ENCODE assay signal across 5 cellular contexts in the genomic region with DNA sequence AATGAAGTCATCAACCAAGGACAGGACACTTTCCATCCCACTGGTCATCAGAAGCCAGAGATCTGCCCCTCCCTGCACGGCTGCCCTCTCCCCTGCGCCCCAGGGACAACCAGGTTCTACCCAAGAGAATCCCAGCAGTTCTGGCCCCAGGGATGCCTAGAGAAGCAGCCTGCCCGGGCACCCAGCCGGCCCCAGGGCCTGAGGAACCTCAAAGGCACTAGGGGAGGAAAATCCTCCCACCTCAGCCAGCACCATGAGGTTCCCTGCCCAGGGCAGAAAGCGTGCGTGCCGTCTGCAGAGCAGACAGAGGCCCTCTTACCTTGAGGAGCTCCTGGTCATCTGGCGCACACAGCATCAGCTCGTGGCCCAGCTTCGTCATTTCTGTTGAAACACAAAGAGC. TPM values are rescaled to one million over a fixed set of nuclear protein-coding genes. Genes with fewer than 3 reads are reported as not detected.
"Had no signal": no experiment of that assay in that cellular context is flagged by ENCODE, and none has a peak within 500 bp of the region (broad histone marks: within the 10 kb centered on the region; RNA-seq: fewer than 3 reads in every experiment).

No MANE protein-coding gene starts in this region.

- DNase-seq: H9, HCEC 1CT, IMR-90 had no signal

- H3K4me3 ChIP-seq: GM23338 had no signal

RNA-seq across cellular contexts. Expression of a gene that starts 51.0 kb away (rescaled TPM):
- total RNA-seq: HT-29 had no signal

RNA-seq across cellular contexts. Expression of a gene that starts 55.2 kb away (rescaled TPM):
- total RNA-seq: HT-29 had no signal
